16 cellular contexts compared by ENCODE assay signal in the genomic region with DNA sequence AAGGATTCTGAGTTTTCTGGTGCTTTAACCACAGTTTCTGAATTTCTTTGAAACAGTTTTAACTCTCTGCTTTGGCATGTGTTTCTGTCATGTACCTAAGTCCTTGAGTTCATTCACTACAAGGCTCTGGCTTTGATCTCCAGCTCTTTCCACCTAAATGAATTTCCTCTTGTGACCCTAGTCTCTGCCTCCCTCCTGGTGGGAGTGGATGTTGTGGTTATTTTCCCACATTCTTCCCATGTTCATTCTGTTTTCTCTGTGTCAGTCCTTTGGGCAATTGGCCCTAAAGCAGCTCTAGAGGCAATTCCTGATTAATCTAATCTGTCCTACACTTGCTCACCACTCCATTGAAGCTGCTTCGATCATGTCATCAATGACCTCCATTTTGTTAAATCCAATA. TPM values are rescaled to one million over a fixed set of nuclear protein-coding genes. Genes with fewer than 3 reads are reported as not detected.
DNase-seq lines count a peak whose midpoint lies in the region; ATAC-seq and TF ChIP-seq lines count a peak whose summit lies in the region.
"Had no signal": no experiment of that assay in that cellular context is flagged by ENCODE, and none has a peak within 500 bp of the region (broad histone marks: within the 10 kb centered on the region; RNA-seq: fewer than 3 reads in every experiment).

No MANE protein-coding gene starts in this region.

- no peak overlapping the region for H2AFZ ChIP-seq in smooth muscle cell (ENCODE audit: low read depth)

- no peak for ATAC-seq in HG03280 (IDR thresholded peaks at IDR 0.05; ENCODE audit: unreplicated experiment)

- peaks cover 10% of the 10 kb centered on the region for H3F3A ChIP-seq in smooth muscle cell (ENCODE audit: low read depth)

- no peaks in the 10 kb centered on the region for H3K27me3 ChIP-seq in smooth muscle cell (ENCODE audit: low read depth)
- no peaks in the 10 kb centered on the region for H3K27me3 ChIP-seq in right atrium auricular region

- WGBS in smooth muscle cell (ENCODE audit: low lambda C conversion rate): 81% methylated on average over 1 of the region's 1 CpG

- no peaks in the 10 kb centered on the region for H3K9me3 ChIP-seq in smooth muscle cell (replicated peaks; ENCODE audit: low read depth)
- H3K9me3 ChIP-seq in right atrium auricular region: no peaks in the 10 kb centered on the region

- H3K27ac ChIP-seq in smooth muscle cell (ENCODE audit: low read depth) (peak overlapping the region; percentile 47), right atrium auricular region (no peak overlapping the region)
- H3K27ac ChIP-seq: 22Rv1, KMS-11 had no signal

- no peak overlapping the region for H3K9ac ChIP-seq in smooth muscle cell (ENCODE audit: low read depth)
- H3K9ac ChIP-seq: KMS-11 had no signal

- no peaks in the 10 kb centered on the region for H3K79me2 ChIP-seq in smooth muscle cell (ENCODE audit: low read depth)

- H4K20me1 ChIP-seq in smooth muscle cell (ENCODE audit: low read depth): no peaks in the 10 kb centered on the region

- H3K4me1 ChIP-seq in smooth muscle cell (ENCODE audit: low read depth) (peaks cover 18% of the 10 kb centered on the region), right atrium auricular region (peaks cover 0 to 12% of the 10 kb centered on the region in 2 donors)

- H3K36me3 ChIP-seq in smooth muscle cell (ENCODE audit: low read depth) (no peaks in the 10 kb centered on the region), right atrium auricular region (no peaks in the 10 kb centered on the region)

- no peak overlapping the region for H3K4me3 ChIP-seq in smooth muscle cell
- H3K4me3 ChIP-seq in right atrium auricular region: no peak overlapping the region

- peak overlapping the region; percentile 37 for H3K4me2 ChIP-seq in smooth muscle cell
- H3K4me2 ChIP-seq: KMS-11 had no signal

- TF ChIP-seq CTCF in smooth muscle cell (IDR thresholded peaks at IDR 0.05; ENCODE audit: borderline replicate concordance, insufficient read depth, poor library complexity, severe bottlenecking) (no peak), right atrium auricular region (IDR thresholded peaks at IDR 0.05) (no peak)

- DNase-seq in NCI-H82 (lab: John Stamatoyannopoulos, UW) (peak; percentile 14), NCI-H82 treated with DMSO at 0.1 percent for 48 hours (lab: John Stamatoyannopoulos, UW; ENCODE audit: unreplicated experiment) (no peak), amniotic epithelial cell (ENCODE audit: low read depth) (peak; percentile 87), iris pigment epithelial cell (ENCODE audit: low read depth) (peak; percentile 34), smooth muscle cell (lab: John Stamatoyannopoulos, UW; ENCODE audit: unreplicated experiment) (no peak), right atrium auricular region (ENCODE audit: low spot score) (no peak)
- no peak for DNase-seq in activated CD4-positive, alpha-beta T cell treated with anti-CD3 and anti-CD28 coated beads, Interleukin-2, amount 50 U/mL, for 4 hours
- DNase-seq: CD4-positive, CD25-positive, alpha-beta regulatory T cell; MM.1S; NCI-H1105; NCI-H187; NCI-H774; RPMI8226 had no signal

RNA-seq across cellular contexts. Expression of a gene that starts 28.4 kb away (rescaled TPM):
- 121 and 124 TPM in 2 replicates for total RNA-seq in smooth muscle cell
- polyA plus RNA-seq in smooth muscle cell: 63.8 and 65.5 TPM in 2 replicates
- total RNA-seq in right atrium auricular region: 10 to 100 TPM; 45.3 to 56.2 TPM
- polyA plus RNA-seq: CD4-positive, CD25-positive, alpha-beta regulatory T cell had no signal

Comparison
In these comparisons a context has a peak if more than half of its experiments do, and no peak if none do; other contexts are left out.
1. DNase-seq: peak in NCI-H82 (single experiment), amniotic epithelial cell (single experiment) and iris pigment epithelial cell (single experiment); none in NCI-H82 treated with DMSO at 0.1 percent for 48 hours (single experiment), smooth muscle cell (single experiment), activated CD4-positive, alpha-beta T cell treated with anti-CD3 and anti-CD28 coated beads, Interleukin-2, amount 50 U/mL, for 4 hours (0 of 2) and right atrium auricular region (single experiment).